Comparison of ENCODE assay signal across 1 cellular context in genomic region chr3:81279481-81280273, GRCh38.
TF ChIP-seq lines count a peak whose summit lies in the region.

No MANE protein-coding gene starts in this region.

TF ChIP-seq in SK-N-SH treated with all-trans-retinoic acid at 6 μM for 48 hours, 23 proteins besides CTCF, POLR2A, EP300 and RAD21 (continued from another document):
- TF ChIP-seq, protein P1, sequence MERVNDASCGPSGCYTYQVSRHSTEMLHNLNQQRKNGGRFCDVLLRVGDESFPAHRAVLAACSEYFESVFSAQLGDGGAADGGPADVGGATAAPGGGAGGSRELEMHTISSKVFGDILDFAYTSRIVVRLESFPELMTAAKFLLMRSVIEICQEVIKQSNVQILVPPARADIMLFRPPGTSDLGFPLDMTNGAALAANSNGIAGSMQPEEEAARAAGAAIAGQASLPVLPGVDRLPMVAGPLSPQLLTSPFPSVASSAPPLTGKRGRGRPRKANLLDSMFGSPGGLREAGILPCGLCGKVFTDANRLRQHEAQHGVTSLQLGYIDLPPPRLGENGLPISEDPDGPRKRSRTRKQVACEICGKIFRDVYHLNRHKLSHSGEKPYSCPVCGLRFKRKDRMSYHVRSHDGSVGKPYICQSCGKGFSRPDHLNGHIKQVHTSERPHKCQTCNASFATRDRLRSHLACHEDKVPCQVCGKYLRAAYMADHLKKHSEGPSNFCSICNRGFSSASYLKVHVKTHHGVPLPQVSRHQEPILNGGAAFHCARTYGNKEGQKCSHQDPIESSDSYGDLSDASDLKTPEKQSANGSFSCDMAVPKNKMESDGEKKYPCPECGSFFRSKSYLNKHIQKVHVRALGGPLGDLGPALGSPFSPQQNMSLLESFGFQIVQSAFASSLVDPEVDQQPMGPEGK (CRISPR knock-in tag; IDR thresholded peaks at IDR 0.05; ENCODE audit: borderline replicate concordance) = 0 out of 2 replicates have a peak, but pooled peaks have one; percentile 32
- TF ChIP-seq ISL1 (CRISPR knock-in tag; IDR thresholded peaks at IDR 0.05) (peak; percentile 81), ZNF8 (CRISPR knock-in tag; IDR thresholded peaks at IDR 0.05) (no peak), SNAI2 (CRISPR knock-in tag; IDR thresholded peaks at IDR 0.05) (no peak), ARNTL (CRISPR knock-in tag; IDR thresholded peaks at IDR 0.05; ENCODE audit: borderline replicate concordance, low read depth) (no peak), ESRRG (CRISPR knock-in tag; IDR thresholded peaks at IDR 0.05) (no peak), POU6F1 (CRISPR knock-in tag; IDR thresholded peaks at IDR 0.05; ENCODE audit: borderline replicate concordance, low read depth) (no peak), ZNF565 (CRISPR knock-in tag; conservative IDR thresholded peaks at IDR 0.05; ENCODE audit: low read depth) (no peak), OSR1 (CRISPR knock-in tag; IDR thresholded peaks at IDR 0.05) (no peak)
